In the genomic region with DNA sequence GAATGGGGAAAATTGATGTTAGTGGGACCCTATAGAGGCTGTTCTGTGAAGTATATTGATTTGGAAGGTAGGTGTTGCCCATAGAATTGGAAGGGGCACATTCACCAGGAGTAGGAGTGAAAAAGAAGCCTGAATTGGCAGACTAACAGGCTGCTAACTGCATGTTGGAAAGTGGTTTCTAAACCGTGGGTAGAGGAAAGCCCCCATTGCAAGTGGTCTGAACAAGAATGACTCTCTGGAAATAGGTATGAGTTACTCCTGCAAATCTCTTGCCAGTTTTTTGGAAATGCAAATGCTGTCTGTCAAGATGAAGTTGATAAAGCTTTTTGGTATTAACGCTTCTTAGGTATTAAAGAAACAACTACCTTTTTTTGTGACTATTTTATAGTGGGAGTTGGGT, we compare ENCODE assay signal across 11 cellular contexts. TPM values are rescaled to one million over a fixed set of nuclear protein-coding genes. Genes with fewer than 3 reads are reported as not detected.
DNase-seq lines count a peak whose midpoint lies in the region; ATAC-seq and TF ChIP-seq lines count a peak whose summit lies in the region.
"Had no signal": no experiment of that assay in that cellular context is flagged by ENCODE, and none has a peak within 500 bp of the region (broad histone marks: within the 10 kb centered on the region; RNA-seq: fewer than 3 reads in every experiment).

No MANE protein-coding gene starts in this region.

- H2AFZ ChIP-seq in SK-N-SH (ENCODE audit: low read depth): no peak overlapping the region
- no peak overlapping the region for H2AFZ ChIP-seq in MM.1S (ENCODE audit: low read length)

- H3K9me3 ChIP-seq in SK-N-SH (no peaks in the 10 kb centered on the region), MM.1S (replicated peaks; ENCODE audit: insufficient read depth, low read length) (no peaks in the 10 kb centered on the region)

- ATAC-seq in SK-N-SH treated with all-trans-retinoic acid at 6 μM for 48 hours (no peak), HG02642 (IDR thresholded peaks at IDR 0.05; ENCODE audit: poor library complexity, unreplicated experiment) (no peak)
- no peak for ATAC-seq in effector memory CD8-positive, alpha-beta T cell (replicated peaks)
- peak; percentile 35 for ATAC-seq in stimulated activated effector memory CD8-positive, alpha-beta T cell treated with anti-CD3 and anti-CD28 coated beads, Interleukin-12 subunit alpha, Interleukin-12 subunit beta, amount 100 ng/mL, for 72 hours
- ATAC-seq: left ventricle myocardium superior had no signal

- 0 out of 2 replicates have a peak overlapping the region, but pooled peaks have one; percentile 95 for H3K4me2 ChIP-seq in SK-N-SH
- peak overlapping the region; percentile 85 for H3K4me2 ChIP-seq in MM.1S (ENCODE audit: low read depth, low read length)

- no peak overlapping the region for H3K4me3 ChIP-seq in SK-N-SH (ENCODE audit: low read depth in 2 of 2, low read length in 1 of 2)
- H3K4me3 ChIP-seq in MM.1S (ENCODE audit: low read length): peak overlapping the region; percentile 84

- H3K36me3 Mint-ChIP-seq in effector memory CD8-positive, alpha-beta T cell (ENCODE audit: insufficient read depth): peaks cover 26% of the 10 kb centered on the region
- peaks cover 46% of the 10 kb centered on the region for H3K36me3 Mint-ChIP-seq in stimulated activated effector memory CD8-positive, alpha-beta T cell treated with anti-CD3 and anti-CD28 coated beads, Interleukin-12 subunit alpha, Interleukin-12 subunit beta, amount 100 ng/mL, for 72 hours

- H3K4me1 Mint-ChIP-seq in effector memory CD8-positive, alpha-beta T cell (ENCODE audit: low read depth in 2 of 2): peaks cover 46 to 69% of the 10 kb centered on the region in 2 donors
- H3K4me1 Mint-ChIP-seq in stimulated activated effector memory CD8-positive, alpha-beta T cell treated with anti-CD3 and anti-CD28 coated beads, Interleukin-12 subunit alpha, Interleukin-12 subunit beta, amount 100 ng/mL, for 72 hours: peaks cover 58% of the 10 kb centered on the region

- H3K27me3 ChIP-seq in SK-N-SH (ENCODE audit: insufficient read depth) (no peaks in the 10 kb centered on the region), MM.1S (replicated peaks; ENCODE audit: insufficient read depth, low read length) (no peaks in the 10 kb centered on the region)

- H3K27me3 Mint-ChIP-seq in effector memory CD8-positive, alpha-beta T cell: no peaks in the 10 kb centered on the region

- H3K36me3 ChIP-seq in SK-N-SH (replicated peaks in 1 of 2; ENCODE audit: control insufficient read depth in 1 of 2, insufficient read depth in 2 of 2, low read length in 1 of 2) (peaks cover 16 to 25% of the 10 kb centered on the region in 2 experiments), MM.1S (replicated peaks; ENCODE audit: insufficient read depth, low read length) (no peaks in the 10 kb centered on the region)

- H3K4me1 ChIP-seq in SK-N-SH (ENCODE audit: control insufficient read depth in 1 of 2, insufficient read depth in 2 of 2, low read depth in 1 of 2, low read length in 1 of 2) (peaks cover 8 to 27% of the 10 kb centered on the region in 2 experiments; a peak in 2 of 4 replicates), MM.1S (ENCODE audit: low read length) (peaks cover 8% of the 10 kb centered on the region)

- peak overlapping the region; percentile 97 to 98 for H3K27ac Mint-ChIP-seq in effector memory CD8-positive, alpha-beta T cell
- H3K27ac Mint-ChIP-seq in stimulated activated effector memory CD8-positive, alpha-beta T cell treated with anti-CD3 and anti-CD28 coated beads, Interleukin-12 subunit alpha, Interleukin-12 subunit beta, amount 100 ng/mL, for 72 hours: peak overlapping the region; percentile 97

- TF ChIP-seq EP300 in SK-N-SH (IDR thresholded peaks at IDR 0.05; ENCODE audit: borderline replicate concordance in 1 of 2, low read depth in 1 of 2, low read length in 1 of 2): no peak

- H3K27ac ChIP-seq in SK-N-SH (ENCODE audit: low read depth in 2 of 2, low read length in 1 of 2): no peak overlapping the region; a peak in 1 of 4 replicates
- H3K27ac ChIP-seq in MM.1S (ENCODE audit: low read length): peak overlapping the region; percentile 73

- TF ChIP-seq RAD21 in SK-N-SH (IDR thresholded peaks at IDR 0.05; ENCODE audit: low read length): no peak

- 71% methylated on average over 2 of the region's 2 CpGs for WGBS in SK-N-SH (ENCODE audit: low lambda C conversion rate)

- no peaks in the 10 kb centered on the region for H3K9me3 Mint-ChIP-seq in effector memory CD8-positive, alpha-beta T cell
- no peaks in the 10 kb centered on the region for H3K9me3 Mint-ChIP-seq in stimulated activated effector memory CD8-positive, alpha-beta T cell treated with anti-CD3 and anti-CD28 coated beads, Interleukin-12 subunit alpha, Interleukin-12 subunit beta, amount 100 ng/mL, for 72 hours

- H3K9me2 ChIP-seq in SK-N-SH (no peaks in the 10 kb centered on the region), MM.1S (replicated peaks; ENCODE audit: insufficient read depth, low read length) (no peaks in the 10 kb centered on the region)

- H3K79me2 ChIP-seq in SK-N-SH (ENCODE audit: insufficient read depth) (peaks cover 52% of the 10 kb centered on the region), MM.1S (ENCODE audit: low read length) (peaks cover 81% of the 10 kb centered on the region)

- POLR2A ChIA-PET in SK-N-SH (lab: Yijun Ruan, JAX): interaction anchor here (1.1 kb wide), 1 partner anchor 46 kb away, joined by 3 read pairs; no protein-coding TSS in a partner anchor

- peaks cover 22% of the 10 kb centered on the region for H3F3A ChIP-seq in SK-N-SH (replicated peaks; ENCODE audit: insufficient read depth)
- H3F3A ChIP-seq in MM.1S (ENCODE audit: insufficient read depth, low read length): peaks cover 63% of the 10 kb centered on the region

- CTCF ChIA-PET in SK-N-SH (lab: Yijun Ruan, JAX): interaction anchor here (0.6 to 1.5 kb wide), 5 partner anchors 17 to 361 kb away, joined by 3 to 5 read pairs (median 4); no protein-coding TSS in a partner anchor

- H4K20me1 ChIP-seq in SK-N-SH (ENCODE audit: insufficient read depth): peaks cover 13% of the 10 kb centered on the region
- H4K20me1 ChIP-seq in MM.1S (ENCODE audit: insufficient read depth, low read length): no peaks in the 10 kb centered on the region

- no peak for DNase-seq in SK-N-SH
- peak; percentile 38 for DNase-seq in MM.1S
- no peak for DNase-seq in effector memory CD8-positive, alpha-beta T cell
- no peak for DNase-seq in stimulated activated effector memory CD8-positive, alpha-beta T cell treated with anti-CD3 and anti-CD28 coated beads, Interleukin-12 subunit alpha, Interleukin-12 subunit beta, amount 100 ng/mL, for 72 hours (ENCODE audit: low spot score in 2 of 2)
- DNase-seq in medulla oblongata (ENCODE audit: extremely low spot score): no peak
- DNase-seq in NCI-H510A (lab: John Stamatoyannopoulos, UW): no peak
- DNase-seq: left ventricle myocardium superior; NCI-H1930; stimulated activated CD4-positive, alpha-beta T cell treated with anti-CD3 and anti-CD28 coated beads, Interleukin-2, amount 100 ng/mL, for 48 hours had no signal

- H3K4me3 Mint-ChIP-seq in effector memory CD8-positive, alpha-beta T cell: peak overlapping the region; percentile 97 to 98
- H3K4me3 Mint-ChIP-seq in stimulated activated effector memory CD8-positive, alpha-beta T cell treated with anti-CD3 and anti-CD28 coated beads, Interleukin-12 subunit alpha, Interleukin-12 subunit beta, amount 100 ng/mL, for 72 hours: peak overlapping the region; percentile 82

- H3K9ac ChIP-seq in SK-N-SH (no peak overlapping the region), MM.1S (ENCODE audit: low read length) (peak overlapping the region; percentile 88; the same call in 1 of the 2 replicates)

- TF ChIP-seq CTCF in SK-N-SH (IDR thresholded peaks at IDR 0.05): no peak
- no peak for TF ChIP-seq CTCF in MM.1S (IDR thresholded peaks at IDR 0.05; ENCODE audit: low read length)

TF ChIP-seq in SK-N-SH, 30 proteins besides CTCF, POLR2A, EP300 and RAD21 (continues in another document):
- TF ChIP-seq, protein P1, sequence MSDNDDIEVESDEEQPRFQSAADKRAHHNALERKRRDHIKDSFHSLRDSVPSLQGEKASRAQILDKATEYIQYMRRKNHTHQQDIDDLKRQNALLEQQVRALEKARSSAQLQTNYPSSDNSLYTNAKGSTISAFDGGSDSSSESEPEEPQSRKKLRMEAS (IDR thresholded peaks at IDR 0.05; ENCODE audit: low read depth): no peak
- TF ChIP-seq USF2 (IDR thresholded peaks at IDR 0.05; ENCODE audit: borderline replicate concordance, low read depth, low read length): no peak
- TF ChIP-seq GABPA (IDR thresholded peaks at IDR 0.05; ENCODE audit: low read depth): no peak
- no peak for TF ChIP-seq ELF1 (IDR thresholded peaks at IDR 0.05)
- no peak for TF ChIP-seq GATA2 (CRISPR knock-in tag; IDR thresholded peaks at IDR 0.05)
- no peak for TF ChIP-seq MXI1 (IDR thresholded peaks at IDR 0.05; ENCODE audit: low read depth, low read length)

TF ChIP-seq in SK-N-SH treated with all-trans-retinoic acid at 6 μM for 48 hours, 23 proteins besides CTCF, POLR2A, EP300 and RAD21 (continues in another document):
- TF ChIP-seq ESRRG (CRISPR knock-in tag; IDR thresholded peaks at IDR 0.05) (no peak), TCF4 (CRISPR knock-in tag; IDR thresholded peaks at IDR 0.05; ENCODE audit: borderline replicate concordance) (no peak), ZFP3 (CRISPR knock-in tag; IDR thresholded peaks at IDR 0.05) (no peak), ZC3H10 (CRISPR knock-in tag; IDR thresholded peaks at IDR 0.05) (no peak), RARB (CRISPR knock-in tag; IDR thresholded peaks at IDR 0.05) (no peak)

RNA-seq across cellular contexts. Expression of gene UBE2E1, which starts 3.5 kb away (rescaled TPM):
- polyA plus RNA-seq in SK-N-SH (2012; rRNA removed): 59.9 and 85.2 TPM in 2 replicates
- 90.1 and 110 TPM in 2 replicates for polyA plus RNA-seq in SK-N-SH (2012; cell fraction: cytosol; rRNA removed)
- 23.7 and 54.6 TPM in 2 replicates for polyA plus RNA-seq in SK-N-SH (2012; cell fraction: nucleus; rRNA removed)
